In the genomic region with DNA sequence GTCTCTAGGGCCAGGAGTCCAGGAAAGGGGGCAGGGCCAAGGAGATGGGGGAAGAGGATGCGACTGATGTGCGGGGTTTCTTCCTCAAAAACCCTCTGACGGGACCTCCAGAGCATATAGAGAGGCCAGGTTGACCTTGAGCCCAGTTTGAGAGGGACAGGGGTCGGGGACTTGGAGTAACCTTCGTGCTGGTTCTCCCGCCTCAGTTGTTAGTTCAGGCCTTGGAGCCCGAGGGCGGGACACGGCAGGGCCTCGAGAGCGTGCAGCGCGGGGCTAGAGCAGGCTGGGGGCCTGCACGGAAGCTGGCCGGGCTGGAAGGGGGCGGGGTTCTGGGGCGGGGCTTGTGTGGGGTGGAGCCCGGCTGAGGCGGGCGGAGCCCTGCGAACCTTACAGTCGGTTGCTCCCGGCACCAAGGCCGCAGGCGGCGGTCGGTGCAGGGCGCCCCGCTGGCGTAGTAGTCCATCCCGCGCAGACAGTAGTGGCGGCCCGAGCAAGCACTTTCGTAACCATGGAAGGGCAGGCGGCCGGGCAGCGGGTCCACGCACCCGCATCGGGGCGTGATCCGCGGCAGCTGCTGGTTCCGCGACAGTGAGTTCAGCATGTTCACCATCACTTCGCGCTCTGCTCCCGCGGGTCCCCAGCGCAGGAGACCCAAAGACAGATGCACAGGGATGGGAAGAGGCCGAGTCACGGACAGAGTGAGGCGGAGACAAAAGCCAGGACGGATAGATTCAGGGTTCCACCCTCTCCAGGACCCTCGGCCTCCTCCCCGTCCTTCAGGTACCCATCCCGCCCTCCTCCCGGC, we compare ENCODE assay signal across 8 cellular contexts. TPM values are rescaled to one million over a fixed set of nuclear protein-coding genes. Genes with fewer than 3 reads are reported as not detected.
DNase-seq lines count a peak whose midpoint lies in the region; ATAC-seq and TF ChIP-seq lines count a peak whose summit lies in the region.

No MANE protein-coding gene starts in this region.

- peak overlapping the region; percentile 86 for H3K4me3 Mint-ChIP-seq in T-helper 17 cell

- peak overlapping the region; percentile 74 for H3K4me3 ChIP-seq in ACC112 (ENCODE audit: low read depth, low read length)
- H3K4me3 ChIP-seq in upper lobe of right lung = peak overlapping the region; percentile 66

- no peaks in the 10 kb centered on the region for H3K36me3 Mint-ChIP-seq in T-helper 17 cell (ENCODE audit: low read depth)

- H3K36me3 ChIP-seq in ACC112 (ENCODE audit: insufficient read depth, low read length) (no peaks in the 10 kb centered on the region), upper lobe of right lung (no peaks in the 10 kb centered on the region)

- H3K4me1 ChIP-seq in ACC112 (ENCODE audit: control insufficient read depth, insufficient read depth, low read length, unreplicated experiment) = peaks cover 6% of the 10 kb centered on the region
- peaks cover 20% of the 10 kb centered on the region for H3K4me1 ChIP-seq in upper lobe of right lung

- TF ChIP-seq CTCF in upper lobe of right lung (IDR thresholded peaks at IDR 0.05) = no peak

- peak; percentile 35 for ATAC-seq in GM19043 (IDR thresholded peaks at IDR 0.05; ENCODE audit: low read depth, unreplicated experiment)
- ATAC-seq in T-helper 17 cell = peak; percentile 50
- ATAC-seq in left ventricle myocardium superior = peak; percentile 81
- peak; percentile 73 for ATAC-seq in upper lobe of right lung

- peak; percentile 76 for DNase-seq in MV-4-11 (lab: John Stamatoyannopoulos, UW)
- peak; percentile 55 to 79 (median 77) for DNase-seq in T-helper 17 cell
- DNase-seq in amygdala (lab: John Stamatoyannopoulos, UW) = peak in 51 of 56 donors; percentile 14 to 84 (median 65)
- peak; percentile 89 for DNase-seq in left ventricle myocardium superior
- peak; percentile 92 for DNase-seq in posterior vena cava (ENCODE audit: low spot score)
- DNase-seq in upper lobe of right lung = peak; percentile 90

- H3K27ac Mint-ChIP-seq in T-helper 17 cell = peak overlapping the region; percentile 68

- H3K27me3 ChIP-seq in ACC112 (ENCODE audit: insufficient read depth, low read length) (no peaks in the 10 kb centered on the region), upper lobe of right lung (no peaks in the 10 kb centered on the region)

- H3K27ac ChIP-seq in ACC112 (ENCODE audit: low read depth, low read length) = no peak overlapping the region
- no peak overlapping the region for H3K27ac ChIP-seq in upper lobe of right lung

- peak overlapping the region; percentile 91 for H2AFZ ChIP-seq in ACC112 (ENCODE audit: low read length, unreplicated experiment)

- H3K79me2 ChIP-seq in ACC112 (ENCODE audit: control insufficient read depth, insufficient read depth, low read length, unreplicated experiment) = no peaks in the 10 kb centered on the region

- no peaks in the 10 kb centered on the region for H3K27me3 Mint-ChIP-seq in T-helper 17 cell

- intact Hi-C loops in left ventricle myocardium superior (cut with micrococcal nuclease) = no loop called here
- intact Hi-C loops in posterior vena cava (cut with DNase I) = no loop called here
- intact Hi-C loops in upper lobe of right lung (cut with DNase I) = no loop called here

- H3K4me1 Mint-ChIP-seq in T-helper 17 cell = peaks cover 47% of the 10 kb centered on the region

- H3K9me3 ChIP-seq in T-helper 17 cell (ENCODE audit: control insufficient read depth, low read length, poor library complexity, severe bottlenecking) (no peaks in the 10 kb centered on the region), upper lobe of right lung (no peaks in the 10 kb centered on the region)

RNA-seq across cellular contexts. Expression of gene MYORG, which starts 4.0 kb away (rescaled TPM):
- total RNA-seq in T-helper 17 cell (under 1 TPM; 0.42 to 0.65 TPM), left ventricle myocardium superior (5.3 TPM), posterior vena cava (10 to 100 TPM; 12.0 to 30.6 TPM), upper lobe of right lung (6.9 TPM)

RNA-seq across cellular contexts. Expression of gene NUDT2, which starts 51.3 kb away (rescaled TPM):
- total RNA-seq in T-helper 17 cell (10 to 100 TPM; 11.2 to 15.0 TPM), left ventricle myocardium superior (19.6 TPM), posterior vena cava (10 to 100 TPM; 14.0 to 14.9 TPM), upper lobe of right lung (11.5 TPM)

RNA-seq across cellular contexts. Expression of gene KIF24, which starts 51.6 kb away (rescaled TPM):
- total RNA-seq in T-helper 17 cell = under 1 TPM; 0.08 to 0.12 TPM
- 0.45 TPM for total RNA-seq in left ventricle myocardium superior
- under 1 TPM; 0.38 to 0.74 TPM for total RNA-seq in posterior vena cava
- total RNA-seq in upper lobe of right lung = 0.46 TPM
